ENCODE assay signal across 8 cellular contexts in the genomic region with DNA sequence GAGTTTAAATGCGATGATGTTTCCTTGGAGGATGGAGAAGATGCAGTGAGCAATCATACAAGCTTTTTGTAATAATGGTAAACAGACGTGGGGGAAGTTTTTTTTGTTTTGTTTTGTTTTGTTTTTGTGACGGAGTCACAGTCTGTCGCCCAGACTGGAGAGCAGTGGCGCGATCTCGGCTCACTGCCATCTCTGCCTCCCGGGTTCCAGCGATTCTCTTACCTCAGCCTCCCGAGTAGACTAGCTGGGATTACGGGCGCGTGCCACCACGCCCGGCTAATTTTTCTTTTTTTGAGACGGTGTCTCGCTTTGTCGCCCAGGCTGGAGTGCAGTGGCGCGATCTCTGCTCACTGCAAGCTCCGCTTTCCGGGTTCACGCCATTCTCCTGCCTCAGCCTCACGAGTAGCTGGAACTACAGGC. TPM values are rescaled to one million over a fixed set of nuclear protein-coding genes. Genes with fewer than 3 reads are reported as not detected.
DNase-seq lines count a peak whose midpoint lies in the region; ATAC-seq and TF ChIP-seq lines count a peak whose summit lies in the region.
"Not testable (repeated sequence)": the region's sequence is repeated elsewhere in the genome, so short reads cannot be mapped to it uniquely, and the experiment has no call there.

No MANE protein-coding gene starts in this region.

- H3K36me3 ChIP-seq in DND-41 (ENCODE audit: insufficient read depth, low read length) (peaks cover 49% of the 10 kb centered on the region), SJCRH30 (peaks cover 30% of the 10 kb centered on the region), duodenal mucosa (ENCODE audit: control insufficient read depth in 1 of 2, insufficient read depth in 2 of 2, low read length in 2 of 2) (peaks cover 13 to 19% of the 10 kb centered on the region in 2 donors), iPS-15b (ENCODE audit: control insufficient read depth, insufficient read depth, low read length) (peaks cover 21% of the 10 kb centered on the region), neuronal stem cell (replicated peaks in 1 of 2; ENCODE audit: control insufficient read depth in 2 of 2, insufficient read depth in 2 of 2, low read length in 2 of 2) (peaks cover 16 to 50% of the 10 kb centered on the region in 2 donors)

- intact Hi-C loops in activated T-helper 1 cell treated with anti-CD3 and anti-CD28 coated beads, Interleukin-12 subunit alpha, Interleukin-12 subunit beta, Interleukin-2, Interleukin-4 antibody, amounts not matched to agents 30 ng/mL and 10 ng/mL and 1 ng/mL, durations not matched to agents 14 hours and 24 hours and 36 hours (cut with micrococcal nuclease): loop anchor here (5.0 to 10.0 kb wide), 2 partner anchors 122 to 1190 kb away; partner anchors contain the start of genes COG8, NIP7 and PDF

- not testable (repeated sequence) for H3K79me1 ChIP-seq in neuronal stem cell (ENCODE audit: low read depth, low read length)

- H3K9ac ChIP-seq in DND-41 (ENCODE audit: low read depth, low read length) (peak overlapping the region; percentile 88), duodenal mucosa (ENCODE audit: low read depth in 1 of 2, low read length in 2 of 2) (peak overlapping the region; percentile 87 to 90), iPS-15b (ENCODE audit: low read depth, low read length) (peak overlapping the region; percentile 100)
- H3K9ac ChIP-seq in neuronal stem cell (ENCODE audit: low read depth, low read length, poor library complexity): not testable (repeated sequence)

- not testable (repeated sequence) for H3K18ac ChIP-seq in neuronal stem cell (ENCODE audit: low read length)

- not testable (repeated sequence) for TF ChIP-seq CTCF in DND-41 (IDR thresholded peaks at IDR 0.05; ENCODE audit: borderline replicate concordance, extremely low read depth, low read length, poor library complexity, severe bottlenecking)

- H3K36me3 Mint-ChIP-seq in activated T-helper 1 cell treated with anti-CD3 and anti-CD28 coated beads, Interleukin-12 subunit alpha, Interleukin-12 subunit beta, Interleukin-2, Interleukin-4 antibody, amounts not matched to agents 30 ng/mL and 10 ng/mL and 1 ng/mL, durations not matched to agents 14 hours and 24 hours and 36 hours (ENCODE audit: low read depth): peaks cover 47% of the 10 kb centered on the region

- H3K27ac ChIP-seq in DND-41 (ENCODE audit: low read length) (peak overlapping the region; percentile 97), SJCRH30 (peak overlapping the region; percentile 93), duodenal mucosa (ENCODE audit: low read depth, low read length) (peak overlapping the region; percentile 71), temporal lobe (ENCODE audit: low read depth, low read length) (peak overlapping the region; percentile 82)
- H3K27ac ChIP-seq in neuronal stem cell (replicated peaks; ENCODE audit: low read length): not testable (repeated sequence)

- peaks cover 60% of the 10 kb centered on the region for H3K4me1 Mint-ChIP-seq in activated T-helper 1 cell treated with anti-CD3 and anti-CD28 coated beads, Interleukin-12 subunit alpha, Interleukin-12 subunit beta, Interleukin-2, Interleukin-4 antibody, amounts not matched to agents 30 ng/mL and 10 ng/mL and 1 ng/mL, durations not matched to agents 14 hours and 24 hours and 36 hours (ENCODE audit: low read depth)

- H2BK5ac ChIP-seq in neuronal stem cell (ENCODE audit: low read length): not testable (repeated sequence)

- peak; percentile 19; the same call in 2 of the 3 replicates for ATAC-seq in DND-41 (ENCODE audit: insufficient read depth, low read depth)
- ATAC-seq in HG03439 (IDR thresholded peaks at IDR 0.05; ENCODE audit: unreplicated experiment): peak; percentile 4

- peak overlapping the region; percentile 97 for H3K27ac Mint-ChIP-seq in activated T-helper 1 cell treated with anti-CD3 and anti-CD28 coated beads, Interleukin-12 subunit alpha, Interleukin-12 subunit beta, Interleukin-2, Interleukin-4 antibody, amounts not matched to agents 30 ng/mL and 10 ng/mL and 1 ng/mL, durations not matched to agents 14 hours and 24 hours and 36 hours

- peak; percentile 46 for DNase-seq in DND-41
- DNase-seq in SJCRH30: peak; percentile 36 to 38
- DNase-seq in activated T-helper 1 cell treated with anti-CD3 and anti-CD28 coated beads, Interleukin-12 subunit alpha, Interleukin-12 subunit beta, Interleukin-2, Interleukin-4 antibody, amounts not matched to agents 30 ng/mL and 10 ng/mL and 1 ng/mL, durations not matched to agents 14 hours and 24 hours and 36 hours (ENCODE audit: low spot score); neuronal stem cell (ENCODE audit: low spot score): not testable (repeated sequence)

- not testable (repeated sequence) for H2BK12ac ChIP-seq in neuronal stem cell (ENCODE audit: low read length)

- peaks cover 88% of the 10 kb centered on the region for H3K79me2 ChIP-seq in DND-41 (ENCODE audit: insufficient read depth, low read length)

- H3K27me3 Mint-ChIP-seq in activated T-helper 1 cell treated with anti-CD3 and anti-CD28 coated beads, Interleukin-12 subunit alpha, Interleukin-12 subunit beta, Interleukin-2, Interleukin-4 antibody, amounts not matched to agents 30 ng/mL and 10 ng/mL and 1 ng/mL, durations not matched to agents 14 hours and 24 hours and 36 hours (ENCODE audit: insufficient read depth): not testable (repeated sequence)

- peaks cover 33% of the 10 kb centered on the region for H4K20me1 ChIP-seq in DND-41 (ENCODE audit: insufficient read depth, low read length)

- not testable (repeated sequence) for H2BK120ac ChIP-seq in neuronal stem cell (ENCODE audit: low read depth, low read length)

- H3K4ac ChIP-seq in neuronal stem cell (ENCODE audit: low read length): not testable (repeated sequence)

- H3K9me3 Mint-ChIP-seq in activated T-helper 1 cell treated with anti-CD3 and anti-CD28 coated beads, Interleukin-12 subunit alpha, Interleukin-12 subunit beta, Interleukin-2, Interleukin-4 antibody, amounts not matched to agents 30 ng/mL and 10 ng/mL and 1 ng/mL, durations not matched to agents 14 hours and 24 hours and 36 hours: not testable (repeated sequence)

- peak overlapping the region; percentile 95 for H3K4me3 Mint-ChIP-seq in activated T-helper 1 cell treated with anti-CD3 and anti-CD28 coated beads, Interleukin-12 subunit alpha, Interleukin-12 subunit beta, Interleukin-2, Interleukin-4 antibody, amounts not matched to agents 30 ng/mL and 10 ng/mL and 1 ng/mL, durations not matched to agents 14 hours and 24 hours and 36 hours

- WGBS in neuronal stem cell (ENCODE audit: extremely low coverage in 2 of 2, insufficient read length in 2 of 2, insufficient replicate concordance in 1 of 2), 2 donors: no CpG with 5 or more reads among the region's 24 CpGs

- not testable (repeated sequence) for H3K27me3 ChIP-seq in DND-41 (ENCODE audit: insufficient read depth, low read length, poor library complexity); SJCRH30; duodenal mucosa (ENCODE audit: control insufficient read depth in 1 of 2, insufficient read depth in 2 of 2, low read length in 2 of 2); iPS-15b (ENCODE audit: control insufficient read depth, insufficient read depth, low read length); neuronal stem cell (ENCODE audit: control insufficient read depth in 3 of 3, insufficient read depth in 3 of 3, low read depth in 1 of 3, low read length in 3 of 3)

- not testable (repeated sequence) for H3K23ac ChIP-seq in neuronal stem cell (ENCODE audit: low read depth, low read length, poor library complexity)

- H3K4me1 ChIP-seq in DND-41 (ENCODE audit: insufficient read depth, low read length): peaks cover 69% of the 10 kb centered on the region
- not testable (repeated sequence) for H3K4me1 ChIP-seq in SJCRH30; iPS-15b (ENCODE audit: control insufficient read depth, insufficient read depth, low read length)
- peaks cover 32 to 33% of the 10 kb centered on the region in 2 donors for H3K4me1 ChIP-seq in duodenal mucosa (ENCODE audit: control insufficient read depth in 1 of 2, insufficient read depth in 2 of 2, low read length in 2 of 2)
- peaks cover 13% of the 10 kb centered on the region in 2 donors for H3K4me1 ChIP-seq in neuronal stem cell (ENCODE audit: control insufficient read depth in 2 of 2, insufficient read depth in 1 of 2, low read depth in 1 of 2, low read length in 2 of 2)

- H3K14ac ChIP-seq in neuronal stem cell (ENCODE audit: low read length): not testable (repeated sequence)

- H4K8ac ChIP-seq in neuronal stem cell (ENCODE audit: low read depth, low read length): not testable (repeated sequence)

- H2AK5ac ChIP-seq in neuronal stem cell (ENCODE audit: low read depth, low read length): not testable (repeated sequence)

- peak overlapping the region; percentile 69 to 71 for H3K4me3 ChIP-seq in DND-41 (ENCODE audit: low read depth in 1 of 2, low read length in 2 of 2)
- peak overlapping the region; percentile 99 for H3K4me3 ChIP-seq in SJCRH30
- peak overlapping the region; percentile 98 to 100 for H3K4me3 ChIP-seq in duodenal mucosa (ENCODE audit: low read depth in 1 of 2, low read length in 2 of 2)
- H3K4me3 ChIP-seq in iPS-15b (ENCODE audit: low read depth, low read length): peak overlapping the region; percentile 82
- peak overlapping the region; percentile 56 to 98 for H3K4me3 ChIP-seq in neuronal stem cell (ENCODE audit: low read length in 2 of 2)

- peak overlapping the region; percentile 83 for H3K4me2 ChIP-seq in DND-41 (ENCODE audit: insufficient read depth, low read length)
- H3K4me2 ChIP-seq in neuronal stem cell (ENCODE audit: insufficient read depth, low read length, poor library complexity, severe bottlenecking): peak overlapping the region; percentile 38

- H2BK15ac ChIP-seq in neuronal stem cell (ENCODE audit: low read length): not testable (repeated sequence)

- H3K9me3 ChIP-seq in DND-41 (ENCODE audit: insufficient read depth, low read length, severe bottlenecking); SJCRH30 (replicated peaks); duodenal mucosa (ENCODE audit: control insufficient read depth in 1 of 2, low read length in 2 of 2); iPS-15b (ENCODE audit: control insufficient read depth, insufficient read depth, low read length); neuronal stem cell (replicated peaks in 1 of 2; ENCODE audit: control insufficient read depth in 2 of 2, insufficient read depth in 1 of 2, low read depth in 1 of 2, low read length in 2 of 2): not testable (repeated sequence)

- not testable (repeated sequence) for H4K91ac ChIP-seq in neuronal stem cell (ENCODE audit: low read depth, low read length, poor library complexity)

- H2AFZ ChIP-seq in DND-41 (ENCODE audit: low read depth, low read length) (peak overlapping the region; percentile 94), neuronal stem cell (ENCODE audit: low read length) (peak overlapping the region; percentile 84)

RNA-seq across cellular contexts. Expression of gene SF3B3, which starts 0.8 kb away (rescaled TPM):
- 270 and 318 TPM in 2 replicates for total RNA-seq in SJCRH30 (2014; rRNA removed; shearing (Covaris generic))
- total RNA-seq in activated T-helper 1 cell treated with anti-CD3 and anti-CD28 coated beads, Interleukin-12 subunit alpha, Interleukin-12 subunit beta, Interleukin-2, Interleukin-4 antibody, amounts not matched to agents 30 ng/mL and 10 ng/mL and 1 ng/mL, durations not matched to agents 14 hours and 24 hours and 36 hours: 532 and 545 TPM in 2 replicates
- 133 TPM for polyA plus RNA-seq in neuronal stem cell (2013, experiment 1 of 2)
- polyA plus RNA-seq in neuronal stem cell (2013, experiment 2 of 2): 130 TPM
- 77.4 TPM for total RNA-seq in temporal lobe

RNA-seq across cellular contexts. Expression of gene COG4, which starts 1.1 kb away (rescaled TPM):
- total RNA-seq in SJCRH30 (2014; rRNA removed; shearing (Covaris generic)): 25.4 and 26.4 TPM in 2 replicates
- 42.5 and 44.1 TPM in 2 replicates for total RNA-seq in activated T-helper 1 cell treated with anti-CD3 and anti-CD28 coated beads, Interleukin-12 subunit alpha, Interleukin-12 subunit beta, Interleukin-2, Interleukin-4 antibody, amounts not matched to agents 30 ng/mL and 10 ng/mL and 1 ng/mL, durations not matched to agents 14 hours and 24 hours and 36 hours
- polyA plus RNA-seq in neuronal stem cell (2013, experiment 1 of 2): 30.7 TPM
- 29.9 TPM for polyA plus RNA-seq in neuronal stem cell (2013, experiment 2 of 2)
- total RNA-seq in temporal lobe: 27.8 TPM
